ENCODE assay signal across 9 cellular contexts in genomic region chr2:123993728-123994323, GRCh38. TPM values are rescaled to one million over a fixed set of nuclear protein-coding genes. Genes with fewer than 3 reads are reported as not detected.
DNase-seq lines count a peak whose midpoint lies in the region; ATAC-seq, FAIRE-seq and TF ChIP-seq lines count a peak whose summit lies in the region.
"Had no signal": no experiment of that assay in that cellular context is flagged by ENCODE, and none has a peak within 500 bp of the region (broad histone marks: within the 10 kb centered on the region; RNA-seq: fewer than 3 reads in every experiment).

No MANE protein-coding gene starts in this region.

- TF ChIP-seq CTCF in AG09319 (IDR thresholded peaks at IDR 0.05; ENCODE audit: low read depth, low read length) (peak; percentile 18), GM12875 (IDR thresholded peaks at IDR 0.05; ENCODE audit: borderline replicate concordance, insufficient read depth, low read depth, low read length) (peak; percentile 48; the same call in 1 of the 2 replicates), Peyer's patch (IDR thresholded peaks at IDR 0.05) (peak in 4 of 6 experiments; percentile 25 to 53 (median 46)), pancreas (IDR thresholded peaks at IDR 0.05) (peak; percentile 16 to 48 (median 36))

- DNase-seq in AG09319 (ENCODE audit: extremely low read depth, low read depth) (no peak), Peyer's patch (peak in 1 of 3 donors; percentile 61), pancreas (peak in 4 of 6 donors; percentile 16 to 54 (median 36)), activated gamma-delta T cell treated with Interleukin-2 at 50 U/mL for 16 hours (no peak)

- intact Hi-C loops in pancreas (cut with DNase I) = no loop called here

- TF ChIP-seq POLR2A in Peyer's patch (IDR thresholded peaks at IDR 0.05) = no peak

- H3K36me3 ChIP-seq in Peyer's patch = no peaks in the 10 kb centered on the region
- no peaks in the 10 kb centered on the region for H3K36me3 ChIP-seq in pancreas

- H3K27me3 ChIP-seq in Peyer's patch (no peaks in the 10 kb centered on the region), pancreas (no peaks in the 10 kb centered on the region)

- H3K4me3 ChIP-seq in GM12875 (ENCODE audit: low read depth, low read length) (no peak overlapping the region), Peyer's patch (no peak overlapping the region), pancreas (no peak overlapping the region)

- no peaks in the 10 kb centered on the region for H3K4me1 ChIP-seq in Peyer's patch
- H3K4me1 ChIP-seq in pancreas = no peaks in the 10 kb centered on the region

- no peak overlapping the region for H3K27ac ChIP-seq in Peyer's patch
- H3K27ac ChIP-seq in pancreas = no peak overlapping the region

- ATAC-seq in HG02973 (IDR thresholded peaks at IDR 0.05; ENCODE audit: unreplicated experiment) (peak; percentile 58), esophagus mucosa (peak; percentile 46), pancreas (peak in 3 of 4 donors; percentile 78 to 84 (median 78)), GM21360 (IDR thresholded peaks at IDR 0.05; ENCODE audit: unreplicated experiment) (no peak)

- no peak for FAIRE-seq in pancreas (lab: Jason Lieb, UNC)

- 18 to 26% methylated on average over 8 of the region's 8 CpGs for WGBS in pancreas, 2 donors

- H3K9me3 ChIP-seq in Peyer's patch (no peaks in the 10 kb centered on the region), pancreas (no peaks in the 10 kb centered on the region)

RNA-seq across cellular contexts. Expression of gene CNTNAP5, which starts 31.3 kb away (rescaled TPM):
- total RNA-seq in Peyer's patch (not detected), esophagus mucosa (not detected), pancreas (under 1 TPM; 0.05 to 0.43 (median 0.11) TPM)
- under 1 TPM; 0.11 to 0.40 TPM for polyA plus RNA-seq in pancreas
- polyA plus RNA-seq: esophagus had no signal

Comparison
In these comparisons a context has a peak if more than half of its experiments do, and no peak if none do; other contexts are left out.
1. DNase-seq: peak in pancreas (4 of 6); none in AG09319 (single experiment) and activated gamma-delta T cell treated with Interleukin-2 at 50 U/mL for 16 hours (single experiment).
2. Peak in every context shown above with its lines, with median percentiles within 50 percentile points of each other: CTCF ChIP-seq.